In genomic region chr10:68301790-68302502, GRCh38 we compare ENCODE assay signal across 8 cellular contexts. TPM values are rescaled to one million over a fixed set of nuclear protein-coding genes. Genes with fewer than 3 reads are reported as not detected.
DNase-seq lines count a peak whose midpoint lies in the region; ATAC-seq and TF ChIP-seq lines count a peak whose summit lies in the region.

No MANE protein-coding gene starts in this region.

- H3K4me1 ChIP-seq in endodermal cell (ENCODE audit: control insufficient read depth, insufficient read depth, low read length) (no peaks in the 10 kb centered on the region), mucosa of descending colon (ENCODE audit: low read depth) (peaks cover 19% of the 10 kb centered on the region)

- H3K4me3 ChIP-seq in endodermal cell (ENCODE audit: low read length) (no peak overlapping the region), mucosa of descending colon (no peak overlapping the region)

- WGBS in endodermal cell (ENCODE audit: insufficient coverage in 1 of 2, insufficient read length in 1 of 2), 2 experiments, result 74 to 91% methylated on average over 6 of the region's 6 CpGs

- TF ChIP-seq CTCF in GM13976 (IDR thresholded peaks at IDR 0.05; ENCODE audit: borderline replicate concordance, control extremely low read depth, extremely low read depth, insufficient read depth, missing control alignments), result peak; percentile 34
- TF ChIP-seq CTCF in endodermal cell (conservative IDR thresholded peaks at IDR 0.05), result peak; percentile 73
- no peak for TF ChIP-seq CTCF in mucosa of descending colon (IDR thresholded peaks at IDR 0.05)

- H3K36me3 ChIP-seq in endodermal cell (ENCODE audit: control insufficient read depth, insufficient read depth, low read length) (no peaks in the 10 kb centered on the region), mucosa of descending colon (ENCODE audit: low read depth) (no peaks in the 10 kb centered on the region)

- H3K27me3 Mint-ChIP-seq in endodermal cell (ENCODE audit: insufficient read depth), result no peaks in the 10 kb centered on the region
- H3K27me3 Mint-ChIP-seq in activated naive CD4-positive, alpha-beta T cell treated with anti-CD3 and anti-CD28 coated beads, Interleukin-2, amount 10 ng/mL, durations not matched to agents 7 days and 5 days, result no peaks in the 10 kb centered on the region

- no peak overlapping the region for H3K4me3 Mint-ChIP-seq in endodermal cell
- no peak overlapping the region for H3K4me3 Mint-ChIP-seq in activated naive CD4-positive, alpha-beta T cell treated with anti-CD3 and anti-CD28 coated beads, Interleukin-2, amount 10 ng/mL, durations not matched to agents 7 days and 5 days

- ATAC-seq in HG03565 (IDR thresholded peaks at IDR 0.05; ENCODE audit: unreplicated experiment) (peak; percentile 46), mucosa of descending colon (peak; percentile 78)

- no peak overlapping the region for H3K27ac ChIP-seq in endodermal cell (ENCODE audit: low read depth, low read length)

- in situ Hi-C loops in ACHN (cut with HindIII; ENCODE audit: low pct_ligation_motif_present, low pct_unique_long_range_greater_than_20kb, low sequenced_read_pairs) (no loop called here), GM13976 (cut with MboI; ENCODE audit: low sequenced_read_pairs, unreplicated experiment) (loop anchor here (25.0 kb wide), 1 partner anchor 440 kb away; no protein-coding TSS in a partner anchor)

- H3K4me1 Mint-ChIP-seq in endodermal cell, result peaks cover 9% of the 10 kb centered on the region
- H3K4me1 Mint-ChIP-seq in activated naive CD4-positive, alpha-beta T cell treated with anti-CD3 and anti-CD28 coated beads, Interleukin-2, amount 10 ng/mL, durations not matched to agents 7 days and 5 days, result no peaks in the 10 kb centered on the region

- intact Hi-C loops in mucosa of descending colon (cut with DNase I, micrococcal nuclease), result loop anchor here in 1 of 2 donors (10.0 kb wide), 1 partner anchor 87 kb away; no protein-coding TSS in a partner anchor

- no peak overlapping the region for H3K27ac Mint-ChIP-seq in endodermal cell
- no peak overlapping the region for H3K27ac Mint-ChIP-seq in activated naive CD4-positive, alpha-beta T cell treated with anti-CD3 and anti-CD28 coated beads, Interleukin-2, amount 10 ng/mL, durations not matched to agents 7 days and 5 days

- no peaks in the 10 kb centered on the region for H3K36me3 Mint-ChIP-seq in endodermal cell (ENCODE audit: low read depth)
- H3K36me3 Mint-ChIP-seq in activated naive CD4-positive, alpha-beta T cell treated with anti-CD3 and anti-CD28 coated beads, Interleukin-2, amount 10 ng/mL, durations not matched to agents 7 days and 5 days, result no peaks in the 10 kb centered on the region

- H3K9me3 Mint-ChIP-seq in endodermal cell, result no peaks in the 10 kb centered on the region
- no peaks in the 10 kb centered on the region for H3K9me3 Mint-ChIP-seq in activated naive CD4-positive, alpha-beta T cell treated with anti-CD3 and anti-CD28 coated beads, Interleukin-2, amount 10 ng/mL, durations not matched to agents 7 days and 5 days

- no peaks in the 10 kb centered on the region for H3K9me3 ChIP-seq in endodermal cell (ENCODE audit: control insufficient read depth, low read length)
- H3K9me3 ChIP-seq in mucosa of descending colon, result no peaks in the 10 kb centered on the region

- no peaks in the 10 kb centered on the region for H3K27me3 ChIP-seq in endodermal cell (ENCODE audit: control insufficient read depth, insufficient read depth, low read length, poor library complexity, severe bottlenecking)

- CTCF ChIA-PET in activated naive CD4-positive, alpha-beta T cell treated with anti-CD3 and anti-CD28 coated beads, Interleukin-2, amount 10 ng/mL, durations not matched to agents 7 days and 5 days (lab: Charles Lee), result interaction anchor here (0.6 to 6.1 kb wide), 20 partner anchors 11 to 594 kb away, joined by 3 to 68 read pairs (median 4); no protein-coding TSS in a partner anchor

- no peak overlapping the region for H3K9ac ChIP-seq in endodermal cell (ENCODE audit: extremely low read depth, low read length, poor library complexity, severe bottlenecking)

- peak; percentile 69 for DNase-seq in ACHN
- DNase-seq in GM13976 (ENCODE audit: low spot score), result peak; percentile 55
- peak; percentile 77 for DNase-seq in OCI-M1 (lab: John Stamatoyannopoulos, UW)
- DNase-seq in endodermal cell, result no peak
- DNase-seq in mucosa of descending colon, result no peak
- no peak for DNase-seq in activated naive CD4-positive, alpha-beta T cell treated with anti-CD3 and anti-CD28 coated beads, Interleukin-2, amount 10 ng/mL, durations not matched to agents 7 days and 5 days
- DNase-seq in stimulated activated CD4-positive, alpha-beta T cell treated with anti-CD3 and anti-CD28 coated beads, Interleukin-12 subunit alpha, Interleukin-12 subunit beta, amount 100 ng/mL, for 4 hours, result no peak

RNA-seq across cellular contexts. Expression of gene HNRNPH3, which starts 29.9 kb away (rescaled TPM):
- total RNA-seq in endodermal cell (100 to 1,000 TPM; 217 to 228 TPM), mucosa of descending colon (100 to 1,000 TPM in 2 of 3 donors, 10 to 100 TPM in 1; 87.4 to 135 (median 102) TPM)
- polyA plus RNA-seq in endodermal cell (2013, experiment 1 of 2), result 345 TPM
- 293 TPM for polyA plus RNA-seq in endodermal cell (2013, experiment 2 of 2)

RNA-seq across cellular contexts. Expression of gene PBLD, which starts 30.8 kb away (rescaled TPM):
- 1 to 10 TPM; 5.0 to 5.3 TPM for total RNA-seq in endodermal cell
- 3.3 TPM for polyA plus RNA-seq in endodermal cell (2013, experiment 1 of 2)
- polyA plus RNA-seq in endodermal cell (2013, experiment 2 of 2), result 3.4 TPM
- 100 to 1,000 TPM in 1 of 3 donors, 10 to 100 TPM in 2; 40.3 to 115 (median 67.2) TPM for total RNA-seq in mucosa of descending colon

Comparison
In these comparisons a context has a peak if more than half of its experiments do, and no peak if none do; other contexts are left out.
1. DNase-seq: peak in ACHN (single experiment), GM13976 (single experiment) and OCI-M1 (single experiment); none in endodermal cell (single experiment), mucosa of descending colon (0 of 3), activated naive CD4-positive, alpha-beta T cell treated with anti-CD3 and anti-CD28 coated beads, Interleukin-2, amount 10 ng/mL, durations not matched to agents 7 days and 5 days (single experiment) and stimulated activated CD4-positive, alpha-beta T cell treated with anti-CD3 and anti-CD28 coated beads, Interleukin-12 subunit alpha, Interleukin-12 subunit beta, amount 100 ng/mL, for 4 hours (single experiment).
2. RNA of gene PBLD, which starts 30.8 kb away (total RNA-seq): 40.3 to 115 TPM in mucosa of descending colon; 5.0 to 5.3 TPM in endodermal cell; every median in the first group is over 4 times any median in the second.